26 cellular contexts compared by ENCODE assay signal in the genomic region with DNA sequence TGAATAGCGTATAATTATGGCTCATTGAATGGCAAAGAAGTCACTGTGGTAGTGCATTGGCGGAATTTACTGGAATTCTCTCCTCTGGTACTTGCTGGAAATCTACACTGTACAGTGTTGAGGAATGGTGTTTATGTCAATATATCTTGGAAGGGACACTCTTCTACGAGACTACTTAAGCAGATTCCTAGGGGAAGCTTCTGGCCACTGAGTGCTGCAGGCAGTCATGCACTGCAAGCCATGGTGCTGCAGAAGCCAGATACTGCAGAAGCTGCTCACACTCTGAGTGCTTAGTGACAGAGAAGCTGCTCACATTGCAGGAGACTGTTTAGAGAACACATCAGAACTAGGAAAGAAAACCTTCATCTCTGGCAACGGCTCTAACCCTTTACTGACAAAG.
DNase-seq lines count a peak whose midpoint lies in the region; ATAC-seq, FAIRE-seq and TF ChIP-seq lines count a peak whose summit lies in the region.
"Had no signal": no experiment of that assay in that cellular context is flagged by ENCODE, and none has a peak within 500 bp of the region (broad histone marks: within the 10 kb centered on the region; RNA-seq: fewer than 3 reads in every experiment).

No MANE protein-coding gene starts in this region.

- H3K4me1 ChIP-seq in HepG2 (ENCODE audit: insufficient read depth, low read length): peaks cover 2% of the 10 kb centered on the region
- no peaks in the 10 kb centered on the region for H3K4me1 ChIP-seq in smooth muscle cell (ENCODE audit: low read depth)
- no peaks in the 10 kb centered on the region for H3K4me1 ChIP-seq in hepatocyte (ENCODE audit: insufficient read depth)
- no peaks in the 10 kb centered on the region for H3K4me1 ChIP-seq in stomach
- H3K4me1 ChIP-seq: breast epithelium had no signal

- no peak for TF ChIP-seq CTCF in HepG2 (CRISPR knock-in tag; IDR thresholded peaks at IDR 0.05)
- no peak for TF ChIP-seq CTCF in smooth muscle cell (IDR thresholded peaks at IDR 0.05; ENCODE audit: borderline replicate concordance, insufficient read depth, poor library complexity, severe bottlenecking)
- TF ChIP-seq CTCF in progenitor cell of endocrine pancreas (IDR thresholded peaks at IDR 0.05; ENCODE audit: unreplicated experiment): no peak
- no peak for TF ChIP-seq CTCF in hepatocyte (IDR thresholded peaks at IDR 0.05; ENCODE audit: poor library complexity)
- TF ChIP-seq CTCF in stomach (IDR thresholded peaks at IDR 0.05): no peak

- in situ Hi-C loops in HepG2 (cut with HindIII; ENCODE audit: extremely low pct_ligation_motif_present, low pct_unique_long_range_greater_than_20kb): no loop called here

- CTCF ChIA-PET in HepG2 (lab: Yijun Ruan, JAX; ENCODE audit: low intra/inter-chr PET ratio, low total read pairs): no interaction called here

- no peaks in the 10 kb centered on the region for H3K9me3 Mint-ChIP-seq in progenitor cell of endocrine pancreas (ENCODE audit: low read depth)

- TF ChIP-seq RAD21 in HepG2 (CRISPR knock-in tag; IDR thresholded peaks at IDR 0.05): no peak

- no peaks in the 10 kb centered on the region for H3K27me3 Mint-ChIP-seq in progenitor cell of endocrine pancreas
- H3K27me3 Mint-ChIP-seq: activated T-cell treated with anti-CD3 and anti-CD28 coated beads, Interleukin-2, amount 50 U/mL, for 24 hours; IgD-negative memory B cell had no signal

- FAIRE-seq in HepG2 (lab: Jason Lieb, UNC): no peak
- FAIRE-seq: endothelial cell of umbilical vein, islet of Langerhans, TTC549 had no signal

- no peaks in the 10 kb centered on the region for H3K9me3 ChIP-seq in HepG2 (ENCODE audit: low read length)
- H3K9me3 ChIP-seq in smooth muscle cell (replicated peaks; ENCODE audit: low read depth): no peaks in the 10 kb centered on the region
- H3K9me3 ChIP-seq in hepatocyte (ENCODE audit: low read depth): no peaks in the 10 kb centered on the region
- H3K9me3 ChIP-seq in stomach: no peaks in the 10 kb centered on the region
- H3K9me3 ChIP-seq: breast epithelium, ovary had no signal

- H3K79me2 ChIP-seq in HepG2 (ENCODE audit: insufficient read depth, low read length) (no peaks in the 10 kb centered on the region), smooth muscle cell (ENCODE audit: low read depth) (no peaks in the 10 kb centered on the region), hepatocyte (no peaks in the 10 kb centered on the region)

- no peak overlapping the region for H3K9ac ChIP-seq in HepG2 (ENCODE audit: insufficient read depth, low read depth, low read length)
- no peak overlapping the region for H3K9ac ChIP-seq in smooth muscle cell (ENCODE audit: low read depth)

- intact Hi-C loops in HepG2 (cut with micrococcal nuclease; ENCODE audit: unreplicated experiment): loop anchor here (10.0 kb wide), 1 partner anchor 93 kb away; no protein-coding TSS in a partner anchor
- intact Hi-C loops in stomach (cut with DNase I; ENCODE audit: low total_unique reads): no loop called here

- no peak overlapping the region for H3K27ac ChIP-seq in HepG2 (ENCODE audit: extremely low read length, insufficient read depth, low read length)
- no peak overlapping the region for H3K27ac ChIP-seq in smooth muscle cell (ENCODE audit: low read depth)
- no peak overlapping the region for H3K27ac ChIP-seq in hepatocyte
- H3K27ac ChIP-seq in stomach: no peak overlapping the region
- H3K27ac ChIP-seq: breast epithelium, coronary artery, ovary had no signal

- no peaks in the 10 kb centered on the region for H3K36me3 Mint-ChIP-seq in progenitor cell of endocrine pancreas (ENCODE audit: insufficient read depth)
- H3K36me3 Mint-ChIP-seq: IgD-negative memory B cell had no signal

- no peaks in the 10 kb centered on the region for H3K4me1 Mint-ChIP-seq in progenitor cell of endocrine pancreas (ENCODE audit: low read depth)

- H3F3A ChIP-seq in smooth muscle cell (ENCODE audit: low read depth): no peaks in the 10 kb centered on the region

- H3K36me3 ChIP-seq in HepG2 (replicated peaks in 1 of 2; ENCODE audit: control insufficient read depth in 1 of 2, insufficient read depth in 2 of 2, low read length in 2 of 2): no peaks in the 10 kb centered on the region
- H3K36me3 ChIP-seq in smooth muscle cell (ENCODE audit: low read depth): no peaks in the 10 kb centered on the region
- no peaks in the 10 kb centered on the region for H3K36me3 ChIP-seq in hepatocyte (replicated peaks; ENCODE audit: insufficient read depth, low read depth)
- H3K36me3 ChIP-seq in stomach: no peaks in the 10 kb centered on the region
- H3K36me3 ChIP-seq: breast epithelium, ovary had no signal

- 42% methylated on average over 3 of the region's 4 CpGs for WGBS in HepG2 (ENCODE audit: low lambda C conversion rate)
- 41% methylated on average over 4 of the region's 4 CpGs for WGBS in smooth muscle cell (ENCODE audit: low lambda C conversion rate)
- WGBS in hepatocyte (ENCODE audit: low lambda C conversion rate, missing lambda C conversion rate): 67% methylated on average over 4 of the region's 4 CpGs
- 63 to 75% (median 70%) methylated on average over 4 of the region's 4 CpGs for WGBS in stomach, 5 donors

- H3K4me2 ChIP-seq in HepG2 (ENCODE audit: low read depth, low read length) (no peak overlapping the region), smooth muscle cell (peak overlapping the region; percentile 42), hepatocyte (no peak overlapping the region)

- no peak overlapping the region for H3K4me3 ChIP-seq in HepG2 (replicated peaks in 1 of 3; ENCODE audit: insufficient read depth in 1 of 3, low read depth in 2 of 3, low read length in 3 of 3)
- no peak overlapping the region for H3K4me3 ChIP-seq in smooth muscle cell
- no peak overlapping the region for H3K4me3 ChIP-seq in hepatocyte
- no peak overlapping the region for H3K4me3 ChIP-seq in stomach
- H3K4me3 ChIP-seq: breast epithelium, coronary artery, lung, ovary had no signal

- H3K27ac Mint-ChIP-seq in progenitor cell of endocrine pancreas: no peak overlapping the region
- H3K27ac Mint-ChIP-seq: activated T-cell treated with anti-CD3 and anti-CD28 coated beads, Interleukin-2, amount 50 U/mL, for 24 hours had no signal

- no peak overlapping the region for H3K4me3 Mint-ChIP-seq in progenitor cell of endocrine pancreas (ENCODE audit: low read depth)
- H3K4me3 Mint-ChIP-seq: activated T-cell treated with anti-CD3 and anti-CD28 coated beads, Interleukin-2, amount 50 U/mL, for 24 hours; IgD-negative memory B cell had no signal

- TF ChIP-seq POLR2A in HepG2 (IDR thresholded peaks at IDR 0.05; ENCODE audit: insufficient read depth in 1 of 2, low read depth in 2 of 2, low read length in 2 of 2) (no peak), stomach (IDR thresholded peaks at IDR 0.05) (no peak)

- ATAC-seq in HepG2: peak; percentile 32; the same call in 1 of the 3 replicates
- ATAC-seq: sciatic nerve had no signal

- BruUV-seq in HepG2 (replicated peaks; lab: Mats Ljungman, UMichigan): no TSS peak

- peak; percentile 1 for DNase-seq in NCI-H82 (lab: John Stamatoyannopoulos, UW)
- DNase-seq in NCI-H82 treated with DMSO at 0.1 percent for 48 hours (lab: John Stamatoyannopoulos, UW; ENCODE audit: unreplicated experiment): no peak
- peak; percentile 47 for DNase-seq in ecto neural progenitor cell (ENCODE audit: low spot score)
- no peak for DNase-seq in HepG2 (ENCODE audit: low spot score)
- no peak for DNase-seq in smooth muscle cell (lab: John Stamatoyannopoulos, UW; ENCODE audit: unreplicated experiment)
- no peak for DNase-seq in progenitor cell of endocrine pancreas (ENCODE audit: low spot score, unreplicated experiment)
- no peak for DNase-seq in hepatocyte (ENCODE audit: low spot score)
- DNase-seq in stomach: no peak
- DNase-seq: activated CD8-positive, alpha-beta memory T cell treated with anti-CD3 and anti-CD28 coated beads for 24 hours; activated naive CD4-positive, alpha-beta T cell treated with Interleukin-2 at 50 U/mL for 16 hours; activated T-cell treated with anti-CD3 and anti-CD28 coated beads, Interleukin-2, amount 50 U/mL, for 24 hours; AML-193; H7; NCI-H1417 treated with DMSO at 0.1 percent for 48 hours; NCI-H748 treated with DMSO at 0.1 percent for 48 hours; ovary; SHP77; stimulated activated CD4-positive, alpha-beta T cell treated with anti-CD3 and anti-CD28 coated beads, Interleukin-15, amount 100 ng/mL, for 24 hours had no signal

- H3K9me2 ChIP-seq in hepatocyte (replicated peaks; ENCODE audit: insufficient read depth): no peaks in the 10 kb centered on the region

- H2AFZ ChIP-seq in HepG2 (ENCODE audit: low read length) (no peak overlapping the region), smooth muscle cell (ENCODE audit: low read depth) (peak overlapping the region; percentile 33), hepatocyte (no peak overlapping the region)

- TF ChIP-seq EP300 in HepG2 (IDR thresholded peaks at IDR 0.05; ENCODE audit: low read depth in 2 of 2, low read length in 2 of 2) (no peak), HepG2 (CRISPR knock-in tag; IDR thresholded peaks at IDR 0.05; ENCODE audit: borderline replicate concordance) (no peak), stomach (IDR thresholded peaks at IDR 0.05) (no peak)

- H3K27me3 ChIP-seq in HepG2 (ENCODE audit: control insufficient read depth in 1 of 2, insufficient read depth in 2 of 2, low read length in 2 of 2): no peaks in the 10 kb centered on the region
- H3K27me3 ChIP-seq in smooth muscle cell (ENCODE audit: low read depth): no peaks in the 10 kb centered on the region
- H3K27me3 ChIP-seq in hepatocyte: no peaks in the 10 kb centered on the region
- no peaks in the 10 kb centered on the region for H3K27me3 ChIP-seq in stomach
- H3K27me3 ChIP-seq: breast epithelium, ovary had no signal

- POLR2A ChIA-PET in HepG2 (lab: Yijun Ruan, JAX): no interaction called here

- H4K20me1 ChIP-seq in HepG2 (ENCODE audit: insufficient read depth, low read length) (no peaks in the 10 kb centered on the region), smooth muscle cell (ENCODE audit: low read depth) (no peaks in the 10 kb centered on the region), hepatocyte (ENCODE audit: insufficient read depth, poor library complexity, severe bottlenecking) (no peaks in the 10 kb centered on the region)

TF ChIP-seq in HepG2, 621 proteins besides CTCF, POLR2A, EP300 and RAD21 (continues in another document):
- TF ChIP-seq, protein P1, sequence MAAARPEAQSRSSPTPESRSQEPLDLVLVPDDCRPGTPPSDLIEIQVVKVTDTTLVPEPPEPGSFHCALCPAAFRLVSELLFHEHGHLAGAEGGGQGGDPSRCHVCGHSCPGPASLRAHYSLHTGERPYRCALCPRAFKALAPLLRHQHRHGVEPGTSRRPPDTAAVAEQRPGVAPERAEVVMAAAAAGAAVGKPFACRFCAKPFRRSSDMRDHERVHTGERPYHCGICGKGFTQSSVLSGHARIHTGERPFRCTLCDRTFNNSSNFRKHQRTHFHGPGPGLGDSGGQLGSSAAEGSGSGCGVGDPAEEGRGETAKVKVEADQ (CRISPR knock-in tag; IDR thresholded peaks at IDR 0.05; ENCODE audit: borderline replicate concordance): no peak
- no peak for TF ChIP-seq SSRP1 (CRISPR knock-in tag; IDR thresholded peaks at IDR 0.05)

Comparison
In these comparisons a context has a peak if more than half of its experiments do, and no peak if none do; other contexts are left out.
1. DNase-seq: peak in NCI-H82 (single experiment) and ecto neural progenitor cell (single experiment); none in NCI-H82 treated with DMSO at 0.1 percent for 48 hours (single experiment), HepG2 (single experiment), smooth muscle cell (single experiment), progenitor cell of endocrine pancreas (single experiment), hepatocyte (single experiment) and stomach (single experiment).